ENCODE assay signal across 8 cellular contexts in the genomic region with DNA sequence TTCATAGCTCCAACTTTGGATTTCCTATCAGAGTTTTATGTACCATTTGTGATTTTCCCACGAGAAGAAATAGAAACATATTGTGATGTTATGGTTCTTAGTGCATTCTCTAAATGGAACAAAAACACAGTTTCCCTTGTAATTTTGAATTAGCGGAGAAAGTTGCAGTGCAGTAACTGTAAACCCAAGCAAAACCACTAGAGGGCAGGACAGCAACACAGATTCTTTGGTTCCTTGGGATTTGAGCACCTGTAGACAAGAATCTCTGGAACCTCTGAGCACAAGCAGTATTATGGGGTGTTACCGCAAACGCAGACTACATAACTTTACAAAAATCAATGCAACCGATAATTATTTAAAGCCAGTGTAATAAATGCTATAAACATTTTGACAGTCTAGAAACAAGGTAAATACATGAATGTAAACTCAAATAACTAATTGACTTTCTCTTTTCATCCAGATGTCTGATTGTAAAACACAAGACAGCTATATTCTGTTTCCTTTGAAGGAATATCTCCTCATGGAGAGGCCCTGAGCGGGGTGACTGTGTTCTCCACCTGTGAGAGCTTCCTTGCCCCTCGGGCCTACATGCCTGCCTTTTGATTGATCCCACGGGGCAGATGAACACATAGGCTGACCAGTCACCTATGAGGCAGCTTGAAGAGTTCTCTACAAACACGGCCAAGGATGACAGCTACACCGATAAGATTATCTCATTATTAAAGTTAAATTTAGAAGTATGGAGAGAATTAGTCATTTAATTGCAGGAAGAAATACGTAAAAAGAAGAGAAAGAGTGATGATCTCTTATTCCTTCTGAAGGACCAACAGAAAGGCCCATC.
DNase-seq lines count a peak whose midpoint lies in the region; ATAC-seq and TF ChIP-seq lines count a peak whose summit lies in the region.

No MANE protein-coding gene starts in this region.

- no peak overlapping the region for H3K27ac ChIP-seq in right atrium auricular region
- no peak overlapping the region for H3K27ac ChIP-seq in RWPE2 (ENCODE audit: poor library complexity, severe bottlenecking)
- no peak overlapping the region for H3K27ac ChIP-seq in thoracic aorta

- DNase-seq in right atrium auricular region (ENCODE audit: low spot score) (no peak), left ventricle myocardium superior (no peak), RWPE2 (ENCODE audit: low spot score) (no peak), fibroblast of villous mesenchyme (ENCODE audit: low read depth) (peak; percentile 53), thoracic aorta (ENCODE audit: low spot score) (no peak)

- ATAC-seq in left ventricle myocardium superior (no peak), HG03432 (IDR thresholded peaks at IDR 0.05; ENCODE audit: unreplicated experiment) (peak; percentile 68), RWPE2 (ENCODE audit: low read depth) (peak; percentile 68), thoracic aorta (ENCODE audit: insufficient number of reproducible peaks, low FRiP score, low read depth) (no peak), HG03457 (IDR thresholded peaks at IDR 0.05; ENCODE audit: unreplicated experiment) (no peak), GM21619 (IDR thresholded peaks at IDR 0.05; ENCODE audit: unreplicated experiment) (no peak)

- H3K9me3 ChIP-seq in right atrium auricular region (no peaks in the 10 kb centered on the region), RWPE2 (ENCODE audit: severe bottlenecking) (no peaks in the 10 kb centered on the region), thoracic aorta (no peaks in the 10 kb centered on the region)

- H3K36me3 ChIP-seq in right atrium auricular region (no peaks in the 10 kb centered on the region), RWPE2 (ENCODE audit: low read depth) (no peaks in the 10 kb centered on the region), thoracic aorta (no peaks in the 10 kb centered on the region)

- H3K4me3 ChIP-seq in right atrium auricular region = no peak overlapping the region
- no peak overlapping the region for H3K4me3 ChIP-seq in RWPE2 (ENCODE audit: severe bottlenecking)
- H3K4me3 ChIP-seq in fibroblast of villous mesenchyme (ENCODE audit: low read depth, low read length) = no peak overlapping the region
- H3K4me3 ChIP-seq in thoracic aorta = no peak overlapping the region

- intact Hi-C loops in left ventricle myocardium superior (cut with micrococcal nuclease) = no loop called here

- no peaks in the 10 kb centered on the region for H3K27me3 ChIP-seq in right atrium auricular region
- peaks cover 2% of the 10 kb centered on the region for H3K27me3 ChIP-seq in RWPE2 (ENCODE audit: insufficient read depth, poor library complexity, severe bottlenecking)
- H3K27me3 ChIP-seq in thoracic aorta (replicated peaks; ENCODE audit: insufficient read depth) = no peaks in the 10 kb centered on the region

- H3K4me1 ChIP-seq in right atrium auricular region (no peaks in the 10 kb centered on the region), RWPE2 (ENCODE audit: insufficient read depth, poor library complexity, severe bottlenecking) (no peaks in the 10 kb centered on the region), thoracic aorta (ENCODE audit: control insufficient read depth in 1 of 2, low read depth in 2 of 2) (no peaks in the 10 kb centered on the region)

- TF ChIP-seq CTCF in right atrium auricular region (IDR thresholded peaks at IDR 0.05) (peak; percentile 52 to 70), RWPE2 (IDR thresholded peaks at IDR 0.05; ENCODE audit: poor library complexity, severe bottlenecking) (peak; percentile 95), fibroblast of villous mesenchyme (IDR thresholded peaks at IDR 0.05; ENCODE audit: insufficient read depth, low read depth, low read length) (peak; percentile 92), thoracic aorta (IDR thresholded peaks at IDR 0.05) (peak; percentile 57)

Comparison
In these comparisons a context has a peak if more than half of its experiments do, and no peak if none do; other contexts are left out.
1. ATAC-seq: peak in HG03432 (single experiment) and RWPE2 (single experiment); none in left ventricle myocardium superior (single experiment), thoracic aorta (single experiment), HG03457 (single experiment) and GM21619 (single experiment).
2. Peak in every context shown above with its lines, with median percentiles within 50 percentile points of each other: CTCF ChIP-seq.